Comparison of ENCODE assay signal across 9 cellular contexts in genomic region chr12:94074970-94075695, GRCh38.
DNase-seq lines count a peak whose midpoint lies in the region; ATAC-seq, FAIRE-seq and TF ChIP-seq lines count a peak whose summit lies in the region.
"Had no signal": no experiment of that assay in that cellular context is flagged by ENCODE, and none has a peak within 500 bp of the region (broad histone marks: within the 10 kb centered on the region; RNA-seq: fewer than 3 reads in every experiment).

No MANE protein-coding gene starts in this region.

- peak; percentile 68 for FAIRE-seq in pancreas (lab: Jason Lieb, UNC)

- TF ChIP-seq CTCF in CD8-positive, alpha-beta T cell (IDR thresholded peaks at IDR 0.05): peak; percentile 17
- TF ChIP-seq CTCF in fibroblast of pulmonary artery (IDR thresholded peaks at IDR 0.05; ENCODE audit: low read length, missing control alignments): peak; percentile 80
- peak in 1 of 4 donors; percentile 15 for TF ChIP-seq CTCF in pancreas (IDR thresholded peaks at IDR 0.05)

- no peak overlapping the region for H3K27ac Mint-ChIP-seq in CD8-positive, alpha-beta T cell
- H3K27ac Mint-ChIP-seq: naive B cell had no signal

- in situ Hi-C loops in SK-MEL-5 (cut with HindIII; ENCODE audit: low pct_unique_long_range_greater_than_20kb, low sequenced_read_pairs): no loop called here

- intact Hi-C loops in CD8-positive, alpha-beta T cell (cut with DNase I, micrococcal nuclease): loop anchor here in 1 of 2 experiments (1.0 to 10.0 kb wide), 2 partner anchors 60 to 506 kb away; no protein-coding TSS in a partner anchor
- intact Hi-C loops in pancreas (cut with DNase I): no loop called here

- peaks cover 6% of the 10 kb centered on the region for H3K4me1 ChIP-seq in CD8-positive, alpha-beta T cell (ENCODE audit: insufficient read depth, low read length)
- peaks cover 0 to 3% (median 0%) of the 10 kb centered on the region in 3 donors for H3K4me1 ChIP-seq in pancreas

- CTCF ChIA-PET in CD8-positive, alpha-beta T cell (lab: Charles Lee): interaction anchor here (0.5 to 4.9 kb wide), 21 partner anchors 9 to 1088 kb away, joined by 3 to 57 read pairs (median 4); no protein-coding TSS in a partner anchor
- CTCF ChIA-PET in HEK293T (lab: Yijun Ruan, JAX): interaction anchor here (0.6 to 2.0 kb wide), 12 partner anchors 14 to 572 kb away, joined by 3 to 9 read pairs (median 4); no protein-coding TSS in a partner anchor

- no peak overlapping the region for H3K27ac ChIP-seq in CD8-positive, alpha-beta T cell (ENCODE audit: low read depth, low read length)
- no peak overlapping the region for H3K27ac ChIP-seq in pancreas

- POLR2A ChIA-PET in CD8-positive, alpha-beta T cell (lab: Charles Lee): interaction anchor here (0.6 to 1.1 kb wide), 3 partner anchors 16 to 649 kb away, joined by 3 read pairs; no protein-coding TSS in a partner anchor
- POLR2A ChIA-PET in HEK293T (lab: Yijun Ruan, JAX): interaction anchor here (1.1 kb wide), 1 partner anchor 506 kb away, joined by 3 read pairs; no protein-coding TSS in a partner anchor

- no peaks in the 10 kb centered on the region for H3K27me3 ChIP-seq in CD8-positive, alpha-beta T cell (ENCODE audit: insufficient read depth, low read length)
- no peaks in the 10 kb centered on the region for H3K27me3 ChIP-seq in pancreas

- H3K4me3 ChIP-seq in CD8-positive, alpha-beta T cell (ENCODE audit: low read depth, low read length): no peak overlapping the region
- H3K4me3 ChIP-seq in fibroblast of pulmonary artery (replicated peaks; ENCODE audit: low read depth, low read length): no peak overlapping the region
- no peak overlapping the region for H3K4me3 ChIP-seq in pancreas

- peaks cover 10% of the 10 kb centered on the region for H3K27me3 Mint-ChIP-seq in CD8-positive, alpha-beta T cell (ENCODE audit: low read depth)

- WGBS in pancreas, 2 donors: 57 to 58% methylated on average over 5 of the region's 5 CpGs

- no peak for ATAC-seq in CD8-positive, alpha-beta T cell
- peak; percentile 38 to 91 (median 88) for ATAC-seq in pancreas

- peaks cover 15% of the 10 kb centered on the region for H3K4me1 Mint-ChIP-seq in CD8-positive, alpha-beta T cell (ENCODE audit: low read depth)
- H3K4me1 Mint-ChIP-seq: naive B cell had no signal

- H3K9me3 Mint-ChIP-seq in CD8-positive, alpha-beta T cell: no peaks in the 10 kb centered on the region

- DNase-seq in CD8-positive, alpha-beta T cell: no peak
- peak; percentile 68 for DNase-seq in HEK293T (ENCODE audit: extremely low spot score)
- peak; percentile 71 for DNase-seq in SK-MEL-5 (ENCODE audit: low read depth, low spot score)
- peak; percentile 93 for DNase-seq in fibroblast of pulmonary artery (ENCODE audit: low read depth)
- peak in 1 of 6 donors; percentile 16 for DNase-seq in pancreas
- DNase-seq in inferior parietal cortex (ENCODE audit: extremely low spot score): no peak
- no peak for DNase-seq in mesenteric fat pad (ENCODE audit: low spot score)
- DNase-seq in RPMI8226: no peak
- DNase-seq: naive B cell had no signal

- H3K36me3 Mint-ChIP-seq in CD8-positive, alpha-beta T cell: no peaks in the 10 kb centered on the region

- H3K4me3 Mint-ChIP-seq in CD8-positive, alpha-beta T cell: no peak overlapping the region
- H3K4me3 Mint-ChIP-seq: naive B cell had no signal

- no peaks in the 10 kb centered on the region for H3K36me3 ChIP-seq in CD8-positive, alpha-beta T cell (ENCODE audit: insufficient read depth, low read length)
- H3K36me3 ChIP-seq in pancreas: no peaks in the 10 kb centered on the region

- no peaks in the 10 kb centered on the region for H3K9me3 ChIP-seq in CD8-positive, alpha-beta T cell (ENCODE audit: low read length)
- no peaks in the 10 kb centered on the region for H3K9me3 ChIP-seq in pancreas

TF ChIP-seq in HEK293T, 16 proteins besides CTCF, POLR2A, EP300 and RAD21:
- TF ChIP-seq FOXM1 (IDR thresholded peaks at IDR 0.05; ENCODE audit: borderline replicate concordance) (no peak), NFRKB (IDR thresholded peaks at IDR 0.05) (no peak), L3MBTL2 (conservative IDR thresholded peaks at IDR 0.05) (no peak), ARNT (IDR thresholded peaks at IDR 0.05) (no peak), SUZ12 (IDR thresholded peaks at IDR 0.05) (no peak), FOXA1 (IDR thresholded peaks at IDR 0.05) (no peak), PKNOX1 (IDR thresholded peaks at IDR 0.05) (no peak), SP1 (IDR thresholded peaks at IDR 0.05) (no peak), LEF1 (IDR thresholded peaks at IDR 0.05; ENCODE audit: borderline replicate concordance) (no peak), FOXK2 (IDR thresholded peaks at IDR 0.05) (no peak), BHLHE40 (IDR thresholded peaks at IDR 0.05; ENCODE audit: borderline replicate concordance) (no peak), CTBP1 (IDR thresholded peaks at IDR 0.05; ENCODE audit: borderline replicate concordance) (no peak), HDGF (IDR thresholded peaks at IDR 0.05; ENCODE audit: borderline replicate concordance) (no peak), ZNF384 (IDR thresholded peaks at IDR 0.05) (no peak)

Comparison
In these comparisons a context has a peak if more than half of its experiments do, and no peak if none do; other contexts are left out.
1. DNase-seq: peak in HEK293T (single experiment), SK-MEL-5 (single experiment) and fibroblast of pulmonary artery (single experiment); none in CD8-positive, alpha-beta T cell (0 of 7), inferior parietal cortex (single experiment), mesenteric fat pad (single experiment) and RPMI8226 (single experiment).